Comparison of ENCODE assay signal across 16 cellular contexts in the genomic region with DNA sequence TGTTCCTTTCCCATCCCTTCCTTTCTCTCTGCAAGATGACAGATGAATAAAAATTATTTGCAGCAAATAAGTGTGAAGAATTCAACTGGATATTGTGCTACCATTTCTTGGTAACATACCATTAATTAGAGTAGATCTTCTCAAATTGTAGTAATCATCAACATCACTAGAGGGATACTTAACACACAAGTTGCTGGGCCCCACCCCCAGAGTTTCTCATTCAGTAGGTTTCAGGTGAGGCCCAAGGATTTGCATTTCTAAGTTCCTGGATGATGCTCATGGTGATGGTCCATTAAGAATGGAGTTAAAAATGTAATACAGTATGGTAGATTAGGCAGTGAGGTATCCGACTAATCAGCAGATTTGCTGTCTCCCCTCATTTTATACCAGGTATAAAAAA.
DNase-seq lines count a peak whose midpoint lies in the region; ATAC-seq and TF ChIP-seq lines count a peak whose summit lies in the region.
"Had no signal": no experiment of that assay in that cellular context is flagged by ENCODE, and none has a peak within 500 bp of the region (broad histone marks: within the 10 kb centered on the region; RNA-seq: fewer than 3 reads in every experiment).

No MANE protein-coding gene starts in this region.

- no peaks in the 10 kb centered on the region for H3K36me3 ChIP-seq in WERI-Rb-1
- no peaks in the 10 kb centered on the region for H3K36me3 ChIP-seq in SJCRH30
- H3K36me3 ChIP-seq: brain microvascular endothelial cell, ovary, SJSA1 had no signal

- DNase-seq in ELR (ENCODE audit: low read depth): peak; percentile 25
- peak; percentile 2 for DNase-seq in M059J (ENCODE audit: low read depth)
- DNase-seq in DMS79 (lab: John Stamatoyannopoulos, UW): no peak
- no peak for DNase-seq in WERI-Rb-1
- no peak for DNase-seq in T-helper 2 cell
- DNase-seq in SJCRH30: no peak
- DNase-seq: activated T-cell treated with anti-CD3 and anti-CD28 coated beads, Interleukin-2, amount 50 U/mL, for 48 hours; brain microvascular endothelial cell; mammary epithelial cell; NCI-H510A; ovary; stimulated activated CD4-positive, alpha-beta T cell treated with anti-CD3 and anti-CD28 coated beads, Interleukin-2, amount 100 ng/mL, for 24 hours; stimulated activated naive CD8-positive, alpha-beta T cell treated with anti-CD3 and anti-CD28 coated beads, Interleukin-15, amount 100 ng/mL, for 72 hours had no signal

- no peak overlapping the region for H3K27ac ChIP-seq in WERI-Rb-1
- H3K27ac ChIP-seq in SJCRH30: no peak overlapping the region
- H3K27ac ChIP-seq: brain microvascular endothelial cell, ovary, SJSA1 had no signal

- no peaks in the 10 kb centered on the region for H3K27me3 ChIP-seq in WERI-Rb-1 (ENCODE audit: insufficient read depth, low read depth, severe bottlenecking)
- no peaks in the 10 kb centered on the region for H3K27me3 ChIP-seq in SJCRH30
- H3K27me3 ChIP-seq: brain microvascular endothelial cell, ovary, SJSA1 had no signal

- H3K4me1 ChIP-seq in SJCRH30: no peaks in the 10 kb centered on the region
- H3K4me1 ChIP-seq: SJSA1 had no signal

- no peak for TF ChIP-seq CTCF in WERI-Rb-1 (IDR thresholded peaks at IDR 0.05; ENCODE audit: low read depth, low read length)

- H3K4me3 ChIP-seq in WERI-Rb-1 (ENCODE audit: low read depth, low read length): no peak overlapping the region
- H3K4me3 ChIP-seq in SJCRH30: no peak overlapping the region
- H3K4me3 ChIP-seq: ovary, SJSA1 had no signal

- no peaks in the 10 kb centered on the region for H3K9me3 ChIP-seq in WERI-Rb-1 (ENCODE audit: severe bottlenecking)
- no peaks in the 10 kb centered on the region for H3K9me3 ChIP-seq in SJCRH30 (replicated peaks)
- H3K9me3 ChIP-seq: ovary, SJSA1 had no signal

- ATAC-seq in GM19463 (IDR thresholded peaks at IDR 0.05; ENCODE audit: unreplicated experiment): peak; percentile 64
- ATAC-seq in HG02870 (IDR thresholded peaks at IDR 0.05; ENCODE audit: unreplicated experiment): peak; percentile 87
- ATAC-seq: stimulated activated naive CD8-positive, alpha-beta T cell treated with anti-CD3 and anti-CD28 coated beads, Interleukin-15, amount 100 ng/mL, for 72 hours had no signal

Comparison
In these comparisons a context has a peak if more than half of its experiments do, and no peak if none do; other contexts are left out.
1. DNase-seq: peak in ELR (single experiment) and M059J (single experiment); none in DMS79 (single experiment), WERI-Rb-1 (single experiment), T-helper 2 cell (0 of 5) and SJCRH30 (0 of 2).